Comparison of ENCODE assay signal across 12 cellular contexts in the genomic region with DNA sequence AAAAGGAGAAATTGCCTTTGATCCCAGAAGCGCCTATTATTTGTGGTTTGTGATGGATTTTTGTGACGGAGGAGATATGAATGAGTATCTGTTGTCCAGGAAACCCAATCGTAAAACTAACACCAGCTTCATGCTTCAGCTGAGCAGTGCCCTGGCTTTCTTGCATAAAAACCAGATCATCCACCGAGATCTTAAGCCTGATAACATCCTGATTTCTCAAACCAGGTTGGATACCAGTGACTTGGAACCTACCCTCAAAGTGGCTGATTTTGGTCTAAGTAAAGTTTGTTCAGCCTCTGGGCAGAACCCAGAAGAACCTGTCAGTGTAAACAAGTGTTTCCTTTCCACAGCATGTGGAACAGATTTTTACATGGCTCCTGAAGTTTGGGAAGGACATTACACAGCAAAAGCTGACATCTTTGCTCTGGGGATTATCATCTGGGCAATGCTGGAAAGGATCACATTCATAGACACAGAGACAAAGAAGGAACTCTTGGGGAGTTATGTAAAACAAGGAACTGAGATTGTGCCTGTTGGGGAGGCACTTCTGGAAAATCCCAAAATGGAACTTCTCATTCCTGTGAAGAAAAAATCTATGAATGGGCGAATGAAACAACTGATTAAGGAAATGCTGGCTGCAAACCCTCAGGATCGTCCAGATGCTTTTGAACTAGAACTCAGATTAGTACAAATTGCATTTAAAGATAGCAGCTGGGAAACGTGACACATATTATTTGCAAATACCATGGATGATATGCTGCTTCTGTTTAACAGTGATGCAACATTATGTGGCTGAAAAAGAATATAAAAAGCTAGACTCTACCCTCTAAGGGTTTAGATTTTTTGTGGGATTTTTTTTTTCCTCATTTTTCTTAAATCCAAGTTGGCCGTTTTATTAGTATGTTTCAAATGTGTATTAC. TPM values are rescaled to one million over a fixed set of nuclear protein-coding genes. Genes with fewer than 3 reads are reported as not detected.
DNase-seq lines count a peak whose midpoint lies in the region; ATAC-seq, FAIRE-seq and TF ChIP-seq lines count a peak whose summit lies in the region.
"Had no signal": no experiment of that assay in that cellular context is flagged by ENCODE, and none has a peak within 500 bp of the region (broad histone marks: within the 10 kb centered on the region; RNA-seq: fewer than 3 reads in every experiment).

No MANE protein-coding gene starts in this region.

- H3K79me2 ChIP-seq in PC-3 (ENCODE audit: low read length) = peaks cover 35% of the 10 kb centered on the region

- peaks cover 69% of the 10 kb centered on the region for H3K4me1 Mint-ChIP-seq in activated CD4-positive, alpha-beta memory T cell treated with anti-CD3 and anti-CD28 coated beads, Interleukin-2, amount 10 ng/mL, durations not matched to agents 7 days and 5 days
- H3K4me1 Mint-ChIP-seq in activated CD4-positive, alpha-beta memory T cell treated with anti-CD3 and anti-CD28 coated beads for 36 hours (ENCODE audit: low read depth) = peaks cover 43% of the 10 kb centered on the region

- H3K9ac ChIP-seq in PC-3 (ENCODE audit: low read length) = peak overlapping the region; percentile 59

- peaks cover 15% of the 10 kb centered on the region for H3F3A ChIP-seq in PC-3 (ENCODE audit: low read length, unreplicated experiment)

- H2AFZ ChIP-seq in PC-3 (ENCODE audit: low read length) = no peak overlapping the region

- WGBS in small intestine, 3 donors = 51 to 66% (median 62%) methylated on average over 8 of the region's 8 CpGs

- BruUV-seq in PC-3 (replicated peaks; lab: Mats Ljungman, UMichigan) = no TSS peak

- no peaks in the 10 kb centered on the region for H3K27me3 Mint-ChIP-seq in activated CD4-positive, alpha-beta memory T cell treated with anti-CD3 and anti-CD28 coated beads, Interleukin-2, amount 10 ng/mL, durations not matched to agents 7 days and 5 days
- no peaks in the 10 kb centered on the region for H3K27me3 Mint-ChIP-seq in activated CD4-positive, alpha-beta memory T cell treated with anti-CD3 and anti-CD28 coated beads for 36 hours
- H3K27me3 Mint-ChIP-seq: activated CD8-positive, alpha-beta T cell treated with anti-CD3 and anti-CD28 coated beads for 36 hours; naive thymus-derived CD4-positive, alpha-beta T cell had no signal

- H3K4me2 ChIP-seq in PC-3 (ENCODE audit: low read length) = peak overlapping the region; percentile 76

- CTCF ChIA-PET in activated CD4-positive, alpha-beta memory T cell treated with anti-CD3 and anti-CD28 coated beads, Interleukin-2, amount 10 ng/mL, durations not matched to agents 7 days and 5 days (lab: Charles Lee) = interaction anchor here (1.0 to 5.0 kb wide), 10 partner anchors 10 to 295 kb away, joined by 3 to 65 read pairs (median 6); a partner anchor contains a TSS
- CTCF ChIA-PET in activated CD4-positive, alpha-beta memory T cell treated with anti-CD3 and anti-CD28 coated beads for 36 hours (lab: Charles Lee) = interaction anchor here (0.7 to 4.8 kb wide), 7 partner anchors 9 to 200 kb away, joined by 3 to 50 read pairs (median 6); a partner anchor contains a TSS
- CTCF ChIA-PET in PC-3 (lab: Charles Lee) = interaction anchor here (1.4 kb wide), 1 partner anchor 48 kb away, joined by 6 read pairs; a partner anchor contains a TSS

- ATAC-seq in PC-3 = peak; percentile 33
- no peak for ATAC-seq in GM18520 (IDR thresholded peaks at IDR 0.05; ENCODE audit: unreplicated experiment)
- ATAC-seq: naive thymus-derived CD4-positive, alpha-beta T cell had no signal

- H3K36me3 ChIP-seq in PC-3 (ENCODE audit: low read depth, low read length) (peaks cover 8% of the 10 kb centered on the region; the same call in 1 of the 2 replicates), small intestine (ENCODE audit: control insufficient read depth in 2 of 2, insufficient read depth in 2 of 2, low read length in 2 of 2) (peaks cover 2 to 4% of the 10 kb centered on the region in 2 donors)

- H3K4me1 ChIP-seq in PC-3 (ENCODE audit: insufficient read depth, low read length) = peaks cover 58% of the 10 kb centered on the region
- no peaks in the 10 kb centered on the region for H3K4me1 ChIP-seq in small intestine (ENCODE audit: control insufficient read depth in 2 of 2, insufficient read depth in 1 of 2, low read depth in 1 of 2, low read length in 1 of 2)

- no peaks in the 10 kb centered on the region for H3K9me3 Mint-ChIP-seq in activated CD4-positive, alpha-beta memory T cell treated with anti-CD3 and anti-CD28 coated beads, Interleukin-2, amount 10 ng/mL, durations not matched to agents 7 days and 5 days
- H3K9me3 Mint-ChIP-seq in activated CD4-positive, alpha-beta memory T cell treated with anti-CD3 and anti-CD28 coated beads for 36 hours = no peaks in the 10 kb centered on the region
- H3K9me3 Mint-ChIP-seq: activated CD8-positive, alpha-beta T cell treated with anti-CD3 and anti-CD28 coated beads for 36 hours; naive thymus-derived CD4-positive, alpha-beta T cell had no signal

- FAIRE-seq in small intestine (lab: Jason Lieb, UNC) = peak; percentile 53
- FAIRE-seq: bronchial epithelial cell had no signal

- H3K9me2 ChIP-seq in PC-3 (replicated peaks; ENCODE audit: low read length) = no peaks in the 10 kb centered on the region

- H3K27ac ChIP-seq in PC-3 (ENCODE audit: low read length) (peak overlapping the region; percentile 94), small intestine (ENCODE audit: low read depth in 1 of 2, low read length in 1 of 2) (peak overlapping the region in 1 of 2 donors; percentile 56)

- no peak overlapping the region for H3K4me3 Mint-ChIP-seq in activated CD4-positive, alpha-beta memory T cell treated with anti-CD3 and anti-CD28 coated beads, Interleukin-2, amount 10 ng/mL, durations not matched to agents 7 days and 5 days
- H3K4me3 Mint-ChIP-seq in activated CD4-positive, alpha-beta memory T cell treated with anti-CD3 and anti-CD28 coated beads for 36 hours = no peak overlapping the region
- H3K4me3 Mint-ChIP-seq: activated CD8-positive, alpha-beta T cell treated with anti-CD3 and anti-CD28 coated beads for 36 hours had no signal

- H3K4me3 ChIP-seq in PC-3 (ENCODE audit: low read length) = peak overlapping the region; percentile 17; the same call in 1 of the 2 replicates
- no peak overlapping the region for H3K4me3 ChIP-seq in foreskin fibroblast (ENCODE audit: low read depth in 1 of 2, low read length in 2 of 2)
- no peak overlapping the region for H3K4me3 ChIP-seq in small intestine (ENCODE audit: low read depth in 1 of 2, low read length in 2 of 2)

- peaks cover 62% of the 10 kb centered on the region for H3K36me3 Mint-ChIP-seq in activated CD4-positive, alpha-beta memory T cell treated with anti-CD3 and anti-CD28 coated beads, Interleukin-2, amount 10 ng/mL, durations not matched to agents 7 days and 5 days (ENCODE audit: low read depth)
- peaks cover 14% of the 10 kb centered on the region for H3K36me3 Mint-ChIP-seq in activated CD4-positive, alpha-beta memory T cell treated with anti-CD3 and anti-CD28 coated beads for 36 hours

- intact Hi-C loops in activated CD4-positive, alpha-beta memory T cell treated with anti-CD3 and anti-CD28 coated beads for 36 hours (cut with micrococcal nuclease) = no loop called here
- intact Hi-C loops in PC-3 (cut with micrococcal nuclease) = loop anchor here (1.0 kb wide), 1 partner anchor 10 kb away; no protein-coding TSS in a partner anchor

- no peaks in the 10 kb centered on the region for H3K27me3 ChIP-seq in PC-3 (ENCODE audit: low read length)
- H3K27me3 ChIP-seq in small intestine (ENCODE audit: control insufficient read depth in 2 of 2, insufficient read depth in 2 of 2, low read length in 2 of 2) = no peaks in the 10 kb centered on the region

- DNase-seq in activated CD4-positive, alpha-beta memory T cell treated with anti-CD3 and anti-CD28 coated beads, Interleukin-2, amount 10 ng/mL, durations not matched to agents 7 days and 5 days = no peak
- DNase-seq in activated CD4-positive, alpha-beta memory T cell treated with anti-CD3 and anti-CD28 coated beads for 36 hours = no peak
- DNase-seq in PC-3 = peak; percentile 84
- DNase-seq in foreskin fibroblast = peak; percentile 57 to 59
- no peak for DNase-seq in small intestine
- no peak for DNase-seq in DMS153 (lab: John Stamatoyannopoulos, UW)
- no peak for DNase-seq in NCI-H187 treated with DMSO at 0.1 percent for 48 hours (lab: John Stamatoyannopoulos, UW)
- DNase-seq: activated CD8-positive, alpha-beta T cell treated with anti-CD3 and anti-CD28 coated beads for 36 hours; naive thymus-derived CD4-positive, alpha-beta T cell; NCI-H1092 treated with DMSO at 0.1 percent for 48 hours had no signal

- peak overlapping the region; percentile 29 for H3K27ac Mint-ChIP-seq in activated CD4-positive, alpha-beta memory T cell treated with anti-CD3 and anti-CD28 coated beads, Interleukin-2, amount 10 ng/mL, durations not matched to agents 7 days and 5 days
- no peak overlapping the region for H3K27ac Mint-ChIP-seq in activated CD4-positive, alpha-beta memory T cell treated with anti-CD3 and anti-CD28 coated beads for 36 hours
- H3K27ac Mint-ChIP-seq: activated CD8-positive, alpha-beta T cell treated with anti-CD3 and anti-CD28 coated beads for 36 hours had no signal

- TF ChIP-seq CTCF in PC-3 (conservative IDR thresholded peaks at IDR 0.05; ENCODE audit: low read depth, low read length) (no peak), foreskin fibroblast (IDR thresholded peaks at IDR 0.05; ENCODE audit: low read depth, low read length) (no peak)

- POLR2A ChIA-PET in activated CD4-positive, alpha-beta memory T cell treated with anti-CD3 and anti-CD28 coated beads, Interleukin-2, amount 10 ng/mL, durations not matched to agents 7 days and 5 days (lab: Charles Lee) = interaction anchor here (1.2 to 11.7 kb wide), 4 partner anchors 10 to 256 kb away, joined by 3 to 318 read pairs (median 5); a partner anchor contains a TSS
- POLR2A ChIA-PET in activated CD4-positive, alpha-beta memory T cell treated with anti-CD3 and anti-CD28 coated beads for 36 hours (lab: Charles Lee) = interaction anchor here (2.6 kb wide), 1 partner anchor 9 kb away, joined by 24 read pairs; a partner anchor contains a TSS
- POLR2A ChIA-PET in PC-3 (lab: Charles Lee; ENCODE audit: unreplicated experiment) = interaction anchor here (0.5 kb wide), 1 partner anchor 16 kb away, joined by 12 read pairs; no protein-coding TSS in a partner anchor

- H4K20me1 ChIP-seq in PC-3 (ENCODE audit: low read length) = no peaks in the 10 kb centered on the region

- H3K9me3 ChIP-seq in PC-3 (ENCODE audit: low read length) = no peaks in the 10 kb centered on the region
- H3K9me3 ChIP-seq in small intestine (ENCODE audit: control insufficient read depth, low read depth) = no peaks in the 10 kb centered on the region

RNA-seq across cellular contexts. Expression of a gene that starts 10.5 kb away (rescaled TPM):
- total RNA-seq in activated CD4-positive, alpha-beta memory T cell treated with anti-CD3 and anti-CD28 coated beads, Interleukin-2, amount 10 ng/mL, durations not matched to agents 7 days and 5 days = 10 to 100 TPM; 21.3 to 22.7 TPM
- total RNA-seq in activated CD4-positive, alpha-beta memory T cell treated with anti-CD3 and anti-CD28 coated beads for 36 hours = 10 to 100 TPM; 14.9 to 15.2 TPM
- total RNA-seq in PC-3 (2014; rRNA removed) = 4.1 and 5.2 TPM in 2 replicates
- polyA plus RNA-seq in small intestine = 1 to 10 TPM; 3.2 to 5.9 (median 4.7) TPM

RNA-seq across cellular contexts. Expression of a gene that starts 36.8 kb away (rescaled TPM):
- not detected for total RNA-seq in activated CD4-positive, alpha-beta memory T cell treated with anti-CD3 and anti-CD28 coated beads, Interleukin-2, amount 10 ng/mL, durations not matched to agents 7 days and 5 days
- total RNA-seq in activated CD4-positive, alpha-beta memory T cell treated with anti-CD3 and anti-CD28 coated beads for 36 hours = not detected
- not detected in 2 replicates for total RNA-seq in PC-3 (2014; rRNA removed)
- polyA plus RNA-seq in small intestine = 1 to 10 TPM in 1 of 3 donors, under 1 TPM in 1, not detected in 1; 0.54 to 3.1 TPM
- total RNA-seq: activated CD8-positive, alpha-beta T cell treated with anti-CD3 and anti-CD28 coated beads for 36 hours; bronchial epithelial cell; naive thymus-derived CD4-positive, alpha-beta T cell had no signal
- polyA plus RNA-seq: naive thymus-derived CD4-positive, alpha-beta T cell had no signal

RNA-seq across cellular contexts. Expression of a gene that starts 46.6 kb away (rescaled TPM):
- total RNA-seq in activated CD4-positive, alpha-beta memory T cell treated with anti-CD3 and anti-CD28 coated beads, Interleukin-2, amount 10 ng/mL, durations not matched to agents 7 days and 5 days = not detected
- not detected for total RNA-seq in activated CD4-positive, alpha-beta memory T cell treated with anti-CD3 and anti-CD28 coated beads for 36 hours
- not detected in 2 replicates for total RNA-seq in PC-3 (2014; rRNA removed)
- polyA plus RNA-seq in small intestine = not detected
- total RNA-seq: activated CD8-positive, alpha-beta T cell treated with anti-CD3 and anti-CD28 coated beads for 36 hours; bronchial epithelial cell; naive thymus-derived CD4-positive, alpha-beta T cell had no signal
- polyA plus RNA-seq: naive thymus-derived CD4-positive, alpha-beta T cell had no signal

RNA-seq across cellular contexts. Expression of a gene that starts 47.6 kb away (rescaled TPM):
- total RNA-seq in activated CD4-positive, alpha-beta memory T cell treated with anti-CD3 and anti-CD28 coated beads, Interleukin-2, amount 10 ng/mL, durations not matched to agents 7 days and 5 days = 10 to 100 TPM; 20.3 to 22.9 TPM
- total RNA-seq in activated CD4-positive, alpha-beta memory T cell treated with anti-CD3 and anti-CD28 coated beads for 36 hours = 10 to 100 TPM; 37.4 to 38.0 TPM
- total RNA-seq in PC-3 (2014; rRNA removed) = 155 and 165 TPM in 2 replicates
- 100 to 1,000 TPM in 2 of 3 donors, 10 to 100 TPM in 1; 67.3 to 152 (median 122) TPM for polyA plus RNA-seq in small intestine

RNA-seq across cellular contexts. Expression of a gene that starts 49.5 kb away (rescaled TPM):
- total RNA-seq in activated CD4-positive, alpha-beta memory T cell treated with anti-CD3 and anti-CD28 coated beads, Interleukin-2, amount 10 ng/mL, durations not matched to agents 7 days and 5 days = not detected
- total RNA-seq in activated CD4-positive, alpha-beta memory T cell treated with anti-CD3 and anti-CD28 coated beads for 36 hours = not detected
- not detected in 2 replicates for total RNA-seq in PC-3 (2014; rRNA removed)
- under 1 TPM in 1 of 3 donors, not detected in 2; 0.16 TPM for polyA plus RNA-seq in small intestine
- total RNA-seq: activated CD8-positive, alpha-beta T cell treated with anti-CD3 and anti-CD28 coated beads for 36 hours; bronchial epithelial cell; naive thymus-derived CD4-positive, alpha-beta T cell had no signal

Comparison
In these comparisons a context has a peak if more than half of its experiments do, and no peak if none do; other contexts are left out.
1. DNase-seq: peak in PC-3 (single experiment) and foreskin fibroblast (2 of 2); none in activated CD4-positive, alpha-beta memory T cell treated with anti-CD3 and anti-CD28 coated beads, Interleukin-2, amount 10 ng/mL, durations not matched to agents 7 days and 5 days (single experiment), activated CD4-positive, alpha-beta memory T cell treated with anti-CD3 and anti-CD28 coated beads for 36 hours (single experiment), small intestine (single experiment), DMS153 (single experiment) and NCI-H187 treated with DMSO at 0.1 percent for 48 hours (single experiment).